ENCODE assay signal across 11 cellular contexts in genomic region chr12:3150820-3151590, GRCh38.
DNase-seq lines count a peak whose midpoint lies in the region; ATAC-seq, FAIRE-seq and TF ChIP-seq lines count a peak whose summit lies in the region.
"Had no signal": no experiment of that assay in that cellular context is flagged by ENCODE, and none has a peak within 500 bp of the region (broad histone marks: within the 10 kb centered on the region; RNA-seq: fewer than 3 reads in every experiment).

No MANE protein-coding gene starts in this region.

- peak overlapping the region; percentile 67 for H3K27ac ChIP-seq in astrocyte (ENCODE audit: low read depth, low read length)
- H3K27ac ChIP-seq in right cardiac atrium (ENCODE audit: low read length), result peak overlapping the region; percentile 41
- H3K27ac ChIP-seq in spleen, result peak overlapping the region in 2 of 8 donors; percentile 15 to 16

- intact Hi-C loops in right cardiac atrium (cut with DNase I), result no loop called here
- intact Hi-C loops in spleen (cut with DNase I; ENCODE audit: low total_unique reads), result no loop called here

- H3K36me3 Mint-ChIP-seq in astrocyte (ENCODE audit: low read depth, unreplicated experiment), result peaks cover 5% of the 10 kb centered on the region

- H3K27ac Mint-ChIP-seq in astrocyte (ENCODE audit: unreplicated experiment), result peak overlapping the region; percentile 44

- peaks cover 8% of the 10 kb centered on the region for H3K27me3 Mint-ChIP-seq in astrocyte (ENCODE audit: low read depth, unreplicated experiment)

- no peaks in the 10 kb centered on the region for H3K9me3 Mint-ChIP-seq in astrocyte (ENCODE audit: unreplicated experiment)

- H3K4me1 ChIP-seq in astrocyte (ENCODE audit: insufficient read depth, low read length) (peaks cover 23% of the 10 kb centered on the region), right cardiac atrium (ENCODE audit: control insufficient read depth, insufficient read depth, low read length) (peaks cover 27% of the 10 kb centered on the region), spleen (peaks cover 20 to 77% (median 46%) of the 10 kb centered on the region in 6 donors)

- H3K4me2 ChIP-seq in astrocyte (ENCODE audit: low read length), result peak overlapping the region; percentile 77

- peaks cover 51% of the 10 kb centered on the region for H4K20me1 ChIP-seq in astrocyte (ENCODE audit: insufficient read depth, low read length)

- no peak overlapping the region for H2AFZ ChIP-seq in astrocyte (ENCODE audit: low read depth, low read length)

- H3K9me3 ChIP-seq in astrocyte (ENCODE audit: insufficient read depth, low read depth, low read length), result no peaks in the 10 kb centered on the region
- no peaks in the 10 kb centered on the region for H3K9me3 ChIP-seq in right cardiac atrium (ENCODE audit: control insufficient read depth, low read length)
- H3K9me3 ChIP-seq in spleen, result no peaks in the 10 kb centered on the region

- H3K4me3 ChIP-seq in astrocyte (ENCODE audit: insufficient read depth, low read depth, low read length) (peak overlapping the region; percentile 3), right cardiac atrium (ENCODE audit: low read length) (no peak overlapping the region), spleen (no peak overlapping the region)

- ATAC-seq in right cardiac atrium, result no peak
- no peak for ATAC-seq in GM18511 (IDR thresholded peaks at IDR 0.05; ENCODE audit: unreplicated experiment)
- ATAC-seq in HG03139 (IDR thresholded peaks at IDR 0.05; ENCODE audit: unreplicated experiment), result no peak

- no peak for TF ChIP-seq POLR2A in spleen (IDR thresholded peaks at IDR 0.05)

- H3K4me1 Mint-ChIP-seq in astrocyte (ENCODE audit: low read depth, unreplicated experiment), result peaks cover 19% of the 10 kb centered on the region

- peak overlapping the region; percentile 69 for H3K9ac ChIP-seq in astrocyte (ENCODE audit: low read length)

- H3K79me2 ChIP-seq in astrocyte (ENCODE audit: insufficient read depth, low read length), result peaks cover 16% of the 10 kb centered on the region

- TF ChIP-seq CTCF in astrocyte (IDR thresholded peaks at IDR 0.05; ENCODE audit: insufficient read depth, low read depth, low read length), result no peak
- no peak for TF ChIP-seq CTCF in spleen (IDR thresholded peaks at IDR 0.05 in 8 of 11, conservative IDR thresholded peaks at IDR 0.05 in 3 of 11)
- TF ChIP-seq CTCF in D721Med (IDR thresholded peaks at IDR 0.05; ENCODE audit: insufficient read depth, missing control alignments), result no peak

- 19% methylated on average over 15 of the region's 15 CpGs for WGBS in right cardiac atrium
- WGBS in spleen, 5 donors, result 37 to 49% (median 39%) methylated on average over 13 to 15 of the region's 15 CpGs

- H3K36me3 ChIP-seq in astrocyte (ENCODE audit: insufficient read depth, low read length), result no peaks in the 10 kb centered on the region
- no peaks in the 10 kb centered on the region for H3K36me3 ChIP-seq in spleen

- H3K4me3 Mint-ChIP-seq in astrocyte (ENCODE audit: unreplicated experiment), result peak overlapping the region; percentile 47

- FAIRE-seq in astrocyte (lab: Jason Lieb, UNC) (peak; percentile 55), D721Med (lab: Jason Lieb, UNC) (no peak)

- peak; percentile 53 for DNase-seq in HS-27A (ENCODE audit: low read depth)
- peak; percentile 59 for DNase-seq in astrocyte (ENCODE audit: low read depth)
- peak in 1 of 3 donors; percentile 55 for DNase-seq in right cardiac atrium
- DNase-seq in spleen, result peak; percentile 42
- DNase-seq in D721Med (ENCODE audit: insufficient read length, low spot score), result no peak
- DNase-seq in SKM-1 (lab: John Stamatoyannopoulos, UW; ENCODE audit: unreplicated experiment), result no peak
- DNase-seq: DND-41, NCI-H2227 treated with DMSO at 0.1 percent for 48 hours, SW 1271 had no signal

- H3K27me3 ChIP-seq in astrocyte (ENCODE audit: insufficient read depth, low read length) (no peaks in the 10 kb centered on the region), right cardiac atrium (ENCODE audit: control insufficient read depth, insufficient read depth) (no peaks in the 10 kb centered on the region), spleen (replicated peaks in 1 of 7) (peaks cover 0 to 32% (median 0%) of the 10 kb centered on the region in 7 donors)

Comparison
In these comparisons a context has a peak if more than half of its experiments do, and no peak if none do; other contexts are left out.
1. DNase-seq: peak in HS-27A (single experiment), astrocyte (single experiment) and spleen (single experiment); none in D721Med (single experiment) and SKM-1 (single experiment).